In the genomic region with DNA sequence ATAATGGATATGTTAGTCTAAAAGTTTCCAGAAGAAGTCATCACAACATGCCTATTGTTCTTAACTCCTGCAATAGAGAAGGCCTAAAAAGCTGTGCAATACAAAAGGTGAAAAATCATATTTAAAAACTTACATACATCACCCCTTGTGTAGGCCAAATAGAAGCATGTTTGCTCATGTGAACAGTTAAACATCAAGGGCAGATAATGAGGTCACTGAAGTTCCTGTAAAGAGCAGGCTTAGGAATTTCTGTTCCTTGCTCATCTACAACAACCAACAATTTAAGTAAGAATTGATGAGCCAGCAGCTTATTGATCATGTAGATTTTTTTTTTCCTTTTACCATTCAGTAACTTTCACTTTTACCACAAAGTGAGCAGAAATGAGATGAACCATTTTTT, we compare ENCODE assay signal across 25 cellular contexts. TPM values are rescaled to one million over a fixed set of nuclear protein-coding genes. Genes with fewer than 3 reads are reported as not detected.
A peak's percentile ranks its signal among the peaks of the same experiment; 100 is the strongest.
DNase-seq lines count a peak whose midpoint lies in the region; ATAC-seq and TF ChIP-seq lines count a peak whose summit lies in the region.
"Had no signal": no experiment of that assay in that cellular context is flagged by ENCODE, and none has a peak within 500 bp of the region (broad histone marks: within the 10 kb centered on the region; RNA-seq: fewer than 3 reads in every experiment).

No MANE protein-coding gene starts in this region.

- peak overlapping the region in 5 of 7 donors; percentile 26 to 98 (median 94) for H3K27ac Mint-ChIP-seq in CD14-positive monocyte
- no peak overlapping the region for H3K27ac Mint-ChIP-seq in activated T-helper 1 cell treated with anti-CD3 and anti-CD28 coated beads, Interleukin-12 subunit alpha, Interleukin-12 subunit beta, Interleukin-2, Interleukin-4 antibody, amounts not matched to agents 30 ng/mL and 10 ng/mL and 1 ng/mL, durations not matched to agents 14 hours and 24 hours and 36 hours
- H3K27ac Mint-ChIP-seq: nephron progenitor cell had no signal

- DNase-seq in CD14-positive monocyte (ENCODE audit: low spot score) = no peak
- no peak for DNase-seq in activated T-helper 1 cell treated with anti-CD3 and anti-CD28 coated beads, Interleukin-12 subunit alpha, Interleukin-12 subunit beta, Interleukin-2, Interleukin-4 antibody, amounts not matched to agents 30 ng/mL and 10 ng/mL and 1 ng/mL, durations not matched to agents 14 hours and 24 hours and 36 hours (ENCODE audit: low spot score)
- peak; percentile 19 for DNase-seq in kidney tubule cell (ENCODE audit: low spot score)
- DNase-seq in Right ventricle myocardium inferior (ENCODE audit: missing footprints) = no peak
- no peak for DNase-seq in stimulated activated CD4-positive, alpha-beta T cell treated with anti-CD3 and anti-CD28 coated beads, Interleukin-4, amount 100 ng/mL, for 4 hours
- DNase-seq in right cardiac atrium = no peak
- DNase-seq in RPMI8226 = no peak
- DNase-seq: activated CD4-positive, CD25-positive, alpha-beta regulatory T cell; activated effector memory CD4-positive, alpha-beta T cell treated with Interleukin-2 at 50 U/mL for 16 hours; adrenal gland; caudate nucleus; CD4-positive, alpha-beta memory T cell; DMS153; GOT3; left colon; NCI-H187 treated with DMSO at 0.1 percent for 48 hours; NCI-H345; nephron progenitor cell; Peyer's patch; stimulated activated CD4-positive, alpha-beta T cell treated with anti-CD3 and anti-CD28 coated beads, Interleukin-1b, Interleukin-23, amount 100 ng/mL, for 48 hours; stimulated activated naive CD4-positive, alpha-beta T cell treated with Interleukin-2 at 50 U/mL for 16 hours; T1000; tibial artery had no signal

- H3K27me3 Mint-ChIP-seq in CD14-positive monocyte (ENCODE audit: low read depth in 3 of 3) = peaks cover 2 to 8% (median 2%) of the 10 kb centered on the region in 3 donors
- H3K27me3 Mint-ChIP-seq in activated T-helper 1 cell treated with anti-CD3 and anti-CD28 coated beads, Interleukin-12 subunit alpha, Interleukin-12 subunit beta, Interleukin-2, Interleukin-4 antibody, amounts not matched to agents 30 ng/mL and 10 ng/mL and 1 ng/mL, durations not matched to agents 14 hours and 24 hours and 36 hours (ENCODE audit: insufficient read depth) = no peaks in the 10 kb centered on the region
- H3K27me3 Mint-ChIP-seq: CD4-positive, alpha-beta memory T cell had no signal

- H3K9me3 ChIP-seq in HUES48 (ENCODE audit: control insufficient read depth, insufficient read depth, low read length) (no peaks in the 10 kb centered on the region), right cardiac atrium (ENCODE audit: control insufficient read depth, low read length) (no peaks in the 10 kb centered on the region)
- H3K9me3 ChIP-seq: adrenal gland, Peyer's patch, tibial artery had no signal

- H3K36me3 ChIP-seq in HUES48 (ENCODE audit: control insufficient read depth, insufficient read depth, low read length) = no peaks in the 10 kb centered on the region
- H3K36me3 ChIP-seq: adrenal gland, Peyer's patch, tibial artery had no signal

- H3K4me3 ChIP-seq in HUES48 (ENCODE audit: low read depth, low read length) (no peak overlapping the region), right cardiac atrium (ENCODE audit: low read length) (no peak overlapping the region)
- H3K4me3 ChIP-seq: adrenal gland, Peyer's patch, SK-N-MC, tibial artery had no signal

- H3K27me3 ChIP-seq in HUES48 (ENCODE audit: control insufficient read depth, insufficient read depth, low read length) (no peaks in the 10 kb centered on the region), right cardiac atrium (ENCODE audit: control insufficient read depth, insufficient read depth) (no peaks in the 10 kb centered on the region)
- H3K27me3 ChIP-seq: adrenal gland, Peyer's patch, tibial artery had no signal

- intact Hi-C loops in CD14-positive monocyte (cut with micrococcal nuclease) (no loop called here), Right ventricle myocardium inferior (cut with DNase I) (no loop called here), right cardiac atrium (cut with DNase I) (no loop called here)
- intact Hi-C loops in activated T-helper 1 cell treated with anti-CD3 and anti-CD28 coated beads, Interleukin-12 subunit alpha, Interleukin-12 subunit beta, Interleukin-2, Interleukin-4 antibody, amounts not matched to agents 30 ng/mL and 10 ng/mL and 1 ng/mL, durations not matched to agents 14 hours and 24 hours and 36 hours (cut with micrococcal nuclease) = no loop called here

- TF ChIP-seq CTCF in CD14-positive monocyte (IDR thresholded peaks at IDR 0.05) = no peak

- no peak overlapping the region for H3K9ac ChIP-seq in HUES48 (ENCODE audit: low read depth, low read length)

- peaks cover 16% of the 10 kb centered on the region for H3K4me1 Mint-ChIP-seq in CD14-positive monocyte
- peaks cover 23% of the 10 kb centered on the region for H3K4me1 Mint-ChIP-seq in activated T-helper 1 cell treated with anti-CD3 and anti-CD28 coated beads, Interleukin-12 subunit alpha, Interleukin-12 subunit beta, Interleukin-2, Interleukin-4 antibody, amounts not matched to agents 30 ng/mL and 10 ng/mL and 1 ng/mL, durations not matched to agents 14 hours and 24 hours and 36 hours (ENCODE audit: low read depth)

- no peaks in the 10 kb centered on the region for H3K9me3 Mint-ChIP-seq in CD14-positive monocyte
- H3K9me3 Mint-ChIP-seq in activated T-helper 1 cell treated with anti-CD3 and anti-CD28 coated beads, Interleukin-12 subunit alpha, Interleukin-12 subunit beta, Interleukin-2, Interleukin-4 antibody, amounts not matched to agents 30 ng/mL and 10 ng/mL and 1 ng/mL, durations not matched to agents 14 hours and 24 hours and 36 hours = no peaks in the 10 kb centered on the region
- H3K9me3 Mint-ChIP-seq: CD4-positive, alpha-beta memory T cell; nephron progenitor cell had no signal

- ATAC-seq in Right ventricle myocardium inferior (no peak), right cardiac atrium (no peak)
- ATAC-seq: left colon had no signal

- H3K27ac ChIP-seq in HUES48 (ENCODE audit: low read depth, low read length) (peak overlapping the region; percentile 67), right cardiac atrium (ENCODE audit: low read length) (no peak overlapping the region)
- H3K27ac ChIP-seq: Peyer's patch, SK-N-MC had no signal

- H3K4me1 ChIP-seq in HUES48 (ENCODE audit: control insufficient read depth, insufficient read depth, low read length) (peaks cover 8% of the 10 kb centered on the region), right cardiac atrium (ENCODE audit: control insufficient read depth, insufficient read depth, low read length) (no peaks in the 10 kb centered on the region)
- H3K4me1 ChIP-seq: adrenal gland, Peyer's patch had no signal

- H3K4me3 Mint-ChIP-seq in CD14-positive monocyte = no peak overlapping the region
- H3K4me3 Mint-ChIP-seq in activated T-helper 1 cell treated with anti-CD3 and anti-CD28 coated beads, Interleukin-12 subunit alpha, Interleukin-12 subunit beta, Interleukin-2, Interleukin-4 antibody, amounts not matched to agents 30 ng/mL and 10 ng/mL and 1 ng/mL, durations not matched to agents 14 hours and 24 hours and 36 hours = peak overlapping the region; percentile 15
- H3K4me3 Mint-ChIP-seq: CD4-positive, alpha-beta memory T cell; nephron progenitor cell had no signal

- peaks cover 0 to 1% of the 10 kb centered on the region in 2 donors for H3K36me3 Mint-ChIP-seq in CD14-positive monocyte
- H3K36me3 Mint-ChIP-seq in activated T-helper 1 cell treated with anti-CD3 and anti-CD28 coated beads, Interleukin-12 subunit alpha, Interleukin-12 subunit beta, Interleukin-2, Interleukin-4 antibody, amounts not matched to agents 30 ng/mL and 10 ng/mL and 1 ng/mL, durations not matched to agents 14 hours and 24 hours and 36 hours (ENCODE audit: low read depth) = peaks cover 5% of the 10 kb centered on the region
- H3K36me3 Mint-ChIP-seq: CD4-positive, alpha-beta memory T cell had no signal

RNA-seq across cellular contexts. Expression of a gene that starts 7.5 kb away (rescaled TPM):
- 1 to 10 TPM in 1 of 2 donors, under 1 TPM in 1; 0.99 to 2.3 TPM for polyA plus RNA-seq in CD14-positive monocyte
- total RNA-seq in activated T-helper 1 cell treated with anti-CD3 and anti-CD28 coated beads, Interleukin-12 subunit alpha, Interleukin-12 subunit beta, Interleukin-2, Interleukin-4 antibody, amounts not matched to agents 30 ng/mL and 10 ng/mL and 1 ng/mL, durations not matched to agents 14 hours and 24 hours and 36 hours = 106 and 109 TPM in 2 replicates
- 23.5 TPM for total RNA-seq in Right ventricle myocardium inferior
- 10 to 100 TPM; 24.0 to 27.2 (median 25.2) TPM for total RNA-seq in right cardiac atrium
- 7.5 TPM for polyA plus RNA-seq in right cardiac atrium
